1 cellular context compared by ENCODE assay signal in genomic region chr5:68440666-68441065, GRCh38.
TF ChIP-seq lines count a peak whose summit lies in the region.

No MANE protein-coding gene starts in this region.

TF ChIP-seq in GM12878, 131 proteins besides CTCF, POLR2A, EP300 and RAD21 (continued from another document):
- TF ChIP-seq MYB (IDR thresholded peaks at IDR 0.05; ENCODE audit: borderline replicate concordance, low read depth, low read length) (no peak), YBX1 (IDR thresholded peaks at IDR 0.05) (no peak), PRDM15 (CRISPR knock-in tag; IDR thresholded peaks at IDR 0.05) (no peak), NFIC (IDR thresholded peaks at IDR 0.05; ENCODE audit: low read depth, low read length) (no peak), SMAD1 (IDR thresholded peaks at IDR 0.05; ENCODE audit: low read depth, partially characterized antibody) (no peak), CHD1 (IDR thresholded peaks at IDR 0.05; ENCODE audit: low read depth, low read length) (no peak), ASH2L (IDR thresholded peaks at IDR 0.05; ENCODE audit: borderline replicate concordance, low read depth) (no peak)
